Comparison of ENCODE assay signal across 8 cellular contexts in the genomic region with DNA sequence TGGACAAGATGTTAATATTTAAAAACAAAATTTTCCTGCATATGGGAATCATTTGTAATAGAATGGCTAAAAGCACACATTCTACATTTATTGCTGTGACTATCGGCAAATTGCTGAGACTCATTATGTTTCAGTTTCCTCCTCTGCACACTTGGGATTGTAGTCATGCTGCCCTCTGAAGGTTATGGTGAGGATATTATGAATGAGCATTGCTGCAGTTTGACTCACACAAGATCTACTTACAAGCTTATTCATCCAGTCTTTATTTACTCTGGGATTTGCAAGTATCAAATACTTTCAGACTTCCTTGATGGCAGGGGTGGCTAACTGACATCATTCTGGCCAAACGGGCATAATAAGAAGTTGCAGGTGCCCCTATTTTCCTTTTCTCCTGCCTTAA. TPM values are rescaled to one million over a fixed set of nuclear protein-coding genes. Genes with fewer than 3 reads are reported as not detected.
DNase-seq lines count a peak whose midpoint lies in the region; ATAC-seq and TF ChIP-seq lines count a peak whose summit lies in the region.

No MANE protein-coding gene starts in this region.

- WGBS in right lobe of liver (ENCODE audit: insufficient coverage, low coverage, low lambda C conversion rate, missing lambda C conversion rate), result 12% methylated on average over 2 of the region's 2 CpGs

- no peak overlapping the region for H3K27ac ChIP-seq in right lobe of liver

- H3K27me3 ChIP-seq in right lobe of liver, result no peaks in the 10 kb centered on the region

- peak; percentile 34 for DNase-seq in activated CD4-positive, alpha-beta T cell treated with anti-CD3 and anti-CD28 coated beads for 36 hours
- DNase-seq in activated CD4-positive, alpha-beta T cell treated with anti-CD3 and anti-CD28 coated beads for 4 hours, result no peak
- peak; percentile 46 for DNase-seq in NCI-H2196 treated with DMSO at 0.1 percent for 48 hours (lab: John Stamatoyannopoulos, UW; ENCODE audit: unreplicated experiment)
- DNase-seq in cardiac fibroblast (ENCODE audit: low read depth in 2 of 2), result peak; percentile 90 to 94
- no peak for DNase-seq in right lobe of liver
- DNase-seq in NCI-H524 treated with DMSO at 0.1 percent for 48 hours (lab: John Stamatoyannopoulos, UW), result no peak
- DNase-seq in NCI-H1092 (lab: John Stamatoyannopoulos, UW), result no peak

- TF ChIP-seq CTCF in cardiac fibroblast (IDR thresholded peaks at IDR 0.05; ENCODE audit: low read depth, low read length), result peak; percentile 60
- peak; percentile 48 to 58 (median 54) for TF ChIP-seq CTCF in right lobe of liver (IDR thresholded peaks at IDR 0.05)

- peak; percentile 99 for ATAC-seq in activated CD4-positive, alpha-beta T cell treated with anti-CD3 and anti-CD28 coated beads for 36 hours
- ATAC-seq in right lobe of liver (peak; percentile 77 to 98 (median 82)), HG02840 (IDR thresholded peaks at IDR 0.05; ENCODE audit: low FRiP score, unreplicated experiment) (no peak)

- CTCF ChIA-PET in activated CD4-positive, alpha-beta T cell treated with anti-CD3 and anti-CD28 coated beads for 36 hours (lab: Charles Lee), result interaction anchor here (0.6 to 3.2 kb wide), 16 partner anchors 8 to 520 kb away, joined by 3 to 30 read pairs (median 4); a partner anchor contains a TSS

- H3K4me1 Mint-ChIP-seq in activated CD4-positive, alpha-beta T cell treated with anti-CD3 and anti-CD28 coated beads for 36 hours, result peaks cover 10% of the 10 kb centered on the region

- H3K9me3 Mint-ChIP-seq in activated CD4-positive, alpha-beta T cell treated with anti-CD3 and anti-CD28 coated beads for 36 hours (ENCODE audit: low read depth), result no peaks in the 10 kb centered on the region

- POLR2A ChIA-PET in activated CD4-positive, alpha-beta T cell treated with anti-CD3 and anti-CD28 coated beads for 36 hours (lab: Charles Lee), result interaction anchor here (0.6 to 1.0 kb wide), 3 partner anchors 225 to 333 kb away, joined by 3 to 4 read pairs (median 3); no protein-coding TSS in a partner anchor

- intact Hi-C loops in activated CD4-positive, alpha-beta T cell treated with anti-CD3 and anti-CD28 coated beads for 36 hours (cut with DNase I, micrococcal nuclease), result loop anchor here (1.0 to 5.0 kb wide), 4 partner anchors 249 to 518 kb away; no protein-coding TSS in a partner anchor
- intact Hi-C loops in right lobe of liver (cut with DNase I), result loop anchor here (5.0 to 10.0 kb wide), 2 partner anchors 518 to 521 kb away; no protein-coding TSS in a partner anchor

- H3K4me3 ChIP-seq in cardiac fibroblast (replicated peaks in 1 of 2; ENCODE audit: low read depth in 2 of 2, low read length in 2 of 2), result no peak overlapping the region
- H3K4me3 ChIP-seq in right lobe of liver, result no peak overlapping the region

- H3K27ac Mint-ChIP-seq in activated CD4-positive, alpha-beta T cell treated with anti-CD3 and anti-CD28 coated beads for 36 hours, result no peak overlapping the region

- H3K36me3 ChIP-seq in right lobe of liver, result no peaks in the 10 kb centered on the region

- peaks cover 21% of the 10 kb centered on the region for H3K27me3 Mint-ChIP-seq in activated CD4-positive, alpha-beta T cell treated with anti-CD3 and anti-CD28 coated beads for 36 hours

- H3K4me3 Mint-ChIP-seq in activated CD4-positive, alpha-beta T cell treated with anti-CD3 and anti-CD28 coated beads for 36 hours, result no peak overlapping the region

- H3K4me1 ChIP-seq in right lobe of liver, result no peaks in the 10 kb centered on the region

- no peaks in the 10 kb centered on the region for H3K36me3 Mint-ChIP-seq in activated CD4-positive, alpha-beta T cell treated with anti-CD3 and anti-CD28 coated beads for 36 hours (ENCODE audit: low read depth)

- no peaks in the 10 kb centered on the region for H3K9me3 ChIP-seq in right lobe of liver

- TF ChIP-seq POLR2A in right lobe of liver (IDR thresholded peaks at IDR 0.05), result no peak

RNA-seq across cellular contexts. Expression of a gene that starts 9.5 kb away (rescaled TPM):
- total RNA-seq in activated CD4-positive, alpha-beta T cell treated with anti-CD3 and anti-CD28 coated beads for 36 hours, result 100 to 1,000 TPM; 120 to 122 TPM
- total RNA-seq in right lobe of liver, result 10 to 100 TPM; 16.0 to 55.4 (median 25.6) TPM

Comparison
In these comparisons a context has a peak if more than half of its experiments do, and no peak if none do; other contexts are left out.
1. DNase-seq: peak in activated CD4-positive, alpha-beta T cell treated with anti-CD3 and anti-CD28 coated beads for 36 hours (single experiment), NCI-H2196 treated with DMSO at 0.1 percent for 48 hours (single experiment) and cardiac fibroblast (2 of 2); none in activated CD4-positive, alpha-beta T cell treated with anti-CD3 and anti-CD28 coated beads for 4 hours (0 of 2), right lobe of liver (0 of 3), NCI-H524 treated with DMSO at 0.1 percent for 48 hours (single experiment) and NCI-H1092 (single experiment).